Comparison of ENCODE assay signal across 8 cellular contexts in genomic region chr11:65440831-65441499, GRCh38. TPM values are rescaled to one million over a fixed set of nuclear protein-coding genes. Genes with fewer than 3 reads are reported as not detected.
DNase-seq lines count a peak whose midpoint lies in the region; ATAC-seq, FAIRE-seq and TF ChIP-seq lines count a peak whose summit lies in the region.

No MANE protein-coding gene starts in this region.

- intact Hi-C loops in OCI-LY7 (cut with micrococcal nuclease; ENCODE audit: unreplicated experiment): loop anchor here (2.0 kb wide), 2 partner anchors 16 to 24 kb away; no protein-coding TSS in a partner anchor

- H3K27ac ChIP-seq in OCI-LY7 (ENCODE audit: low read depth, low read length, poor library complexity, severe bottlenecking) (peak overlapping the region; percentile 93), small intestine (ENCODE audit: low read depth in 1 of 2, low read length in 1 of 2) (peak overlapping the region in 1 of 2 donors; percentile 57)

- no peaks in the 10 kb centered on the region for H3K9me2 ChIP-seq in OCI-LY7 (ENCODE audit: insufficient read depth, low read length)

- peaks cover 85% of the 10 kb centered on the region for H3K4me1 ChIP-seq in OCI-LY7 (ENCODE audit: insufficient read depth, low read length, poor library complexity, severe bottlenecking)
- no peaks in the 10 kb centered on the region for H3K4me1 ChIP-seq in small intestine (ENCODE audit: control insufficient read depth in 2 of 2, insufficient read depth in 1 of 2, low read depth in 1 of 2, low read length in 1 of 2)

- POLR2A ChIA-PET in OCI-LY7 (lab: Charles Lee): interaction anchor here (5.1 kb wide), 1 partner anchor 57 kb away, joined by 32 read pairs; the partner anchor contains the start of gene MALAT1

- no peak for TF ChIP-seq CTCF in OCI-LY7 (conservative IDR thresholded peaks at IDR 0.05; ENCODE audit: low read length)

- no TSS peak for BruUV-seq in OCI-LY7 (replicated peaks; lab: Mats Ljungman, UMichigan)

- H3K9me3 ChIP-seq in OCI-LY7 (ENCODE audit: low read length): no peaks in the 10 kb centered on the region
- H3K9me3 ChIP-seq in small intestine (ENCODE audit: control insufficient read depth, low read depth): no peaks in the 10 kb centered on the region

- WGBS in small intestine, 3 donors: 63 to 85% (median 73%) methylated on average over 8 of the region's 8 CpGs

- H3K36me3 ChIP-seq in OCI-LY7 (ENCODE audit: insufficient read depth, low read length) (peaks cover 17% of the 10 kb centered on the region), small intestine (ENCODE audit: control insufficient read depth in 2 of 2, insufficient read depth in 2 of 2, low read length in 2 of 2) (peaks cover 0 to 5% of the 10 kb centered on the region in 2 donors)

- no peaks in the 10 kb centered on the region for H4K20me1 ChIP-seq in OCI-LY7 (ENCODE audit: insufficient read depth, low read length)

- H3K4me2 ChIP-seq in OCI-LY7 (ENCODE audit: low read length): peak overlapping the region; percentile 74

- peak; percentile 18 for DNase-seq in EL
- peak; percentile 91 for DNase-seq in OCI-LY7 (ENCODE audit: low spot score)
- DNase-seq in erythroblast (lab: John Stamatoyannopoulos, UW): no peak
- peak; percentile 12 for DNase-seq in small intestine
- no peak for DNase-seq in SHP77 treated with DMSO at 0.1 percent for 48 hours (lab: John Stamatoyannopoulos, UW)
- no peak for DNase-seq in amygdala (lab: John Stamatoyannopoulos, UW)
- DNase-seq in NCI-H1417 (lab: John Stamatoyannopoulos, UW): no peak

- peaks cover 23% of the 10 kb centered on the region; the same call in 1 of the 2 replicates for H3K79me2 ChIP-seq in OCI-LY7 (ENCODE audit: insufficient read depth, low read depth, low read length)

- H3K4me3 ChIP-seq in OCI-LY7 (ENCODE audit: low read depth, low read length, poor library complexity, severe bottlenecking) (peak overlapping the region; percentile 53), small intestine (ENCODE audit: low read depth in 1 of 2, low read length in 2 of 2) (no peak overlapping the region)

- no peaks in the 10 kb centered on the region for H3K27me3 ChIP-seq in small intestine (ENCODE audit: control insufficient read depth in 2 of 2, insufficient read depth in 2 of 2, low read length in 2 of 2)

- CTCF ChIA-PET in OCI-LY7 (lab: Charles Lee; ENCODE audit: unreplicated experiment): no interaction called here

- no peak overlapping the region for H2AFZ ChIP-seq in OCI-LY7 (ENCODE audit: low read length)

- peak; percentile 46 for TF ChIP-seq POLR2A in erythroblast (IDR thresholded peaks at IDR 0.05; ENCODE audit: low read length)

- ATAC-seq in GM21825 (IDR thresholded peaks at IDR 0.05; ENCODE audit: unreplicated experiment): peak; percentile 42

- FAIRE-seq in small intestine (lab: Jason Lieb, UNC): no peak

RNA-seq across cellular contexts. Expression of gene NEAT1, which starts 18.4 kb away (rescaled TPM):
- 30.1 and 52.2 TPM in 2 replicates for total RNA-seq in OCI-LY7 (2014; rRNA removed; shearing (Covaris generic))
- total RNA-seq in OCI-LY7 (2022): 390 and 440 TPM in 2 replicates
- polyA plus RNA-seq in small intestine: 1,000 to 10,000 TPM in 1 of 3 donors, 100 to 1,000 TPM in 2; 256 to 3,420 (median 665) TPM

RNA-seq across cellular contexts. Expression of gene FRMD8, which starts 54.5 kb away (rescaled TPM):
- 36.7 and 55.8 TPM in 2 replicates for total RNA-seq in OCI-LY7 (2014; rRNA removed; shearing (Covaris generic))
- 31.5 and 37.6 TPM in 2 replicates for total RNA-seq in OCI-LY7 (2022)
- polyA plus RNA-seq in small intestine: 10 to 100 TPM; 24.4 to 31.1 (median 27.7) TPM

RNA-seq across cellular contexts. Expression of gene MALAT1, which starts 57.9 kb away (rescaled TPM):
- 3,446 and 3,598 TPM in 2 replicates for total RNA-seq in OCI-LY7 (2014; rRNA removed; shearing (Covaris generic))
- 5,974 and 7,097 TPM in 2 replicates for total RNA-seq in OCI-LY7 (2022)
- 100 to 1,000 TPM; 155 to 454 (median 159) TPM for polyA plus RNA-seq in small intestine

RNA-seq across cellular contexts. Expression of gene SLC25A45, which starts 58.5 kb away (rescaled TPM):
- 5.9 and 7.0 TPM in 2 replicates for total RNA-seq in OCI-LY7 (2014; rRNA removed; shearing (Covaris generic))
- total RNA-seq in OCI-LY7 (2022): 20.7 and 24.0 TPM in 2 replicates
- polyA plus RNA-seq in small intestine: 10 to 100 TPM; 13.9 to 26.2 (median 18.1) TPM

Comparison
In these comparisons a context has a peak if more than half of its experiments do, and no peak if none do; other contexts are left out.
1. DNase-seq: peak in EL (single experiment), OCI-LY7 (single experiment) and small intestine (single experiment); none in erythroblast (0 of 2), SHP77 treated with DMSO at 0.1 percent for 48 hours (single experiment), amygdala (0 of 56) and NCI-H1417 (0 of 3).